In genomic region chr11:72338266-72338665, GRCh38 we compare ENCODE assay signal across 10 cellular contexts.
"Had no signal": no experiment of that assay in that cellular context is flagged by ENCODE, and none has a peak within 500 bp of the region (broad histone marks: within the 10 kb centered on the region; RNA-seq: fewer than 3 reads in every experiment).

No MANE protein-coding gene starts in this region.

- H3K27ac ChIP-seq: GM23248, HL-60, KMS-11 had no signal

- H3K9me3 Mint-ChIP-seq: IgD-negative memory B cell had no signal

- H3K9ac ChIP-seq: GM23248, KMS-11 had no signal

- H3K36me3 ChIP-seq: HAP-1 had no signal

- H3K4me3 ChIP-seq: GM23248, HAP-1 had no signal

- FAIRE-seq: HepG2 had no signal

- H3K27me3 Mint-ChIP-seq: IgD-negative memory B cell had no signal

- ATAC-seq: HCT116, HepG2 had no signal

- H3K4me1 ChIP-seq: HAP-1 had no signal

- H3K4me3 Mint-ChIP-seq: IgD-negative memory B cell had no signal

- DNase-seq: GOT3, H7, KBM-7 had no signal

- H3K9me3 ChIP-seq: HAP-1 had no signal

- H2AFZ ChIP-seq: GM23248 had no signal

- H3K4me2 ChIP-seq: KMS-11 had no signal
